8 cellular contexts compared by ENCODE assay signal in the genomic region with DNA sequence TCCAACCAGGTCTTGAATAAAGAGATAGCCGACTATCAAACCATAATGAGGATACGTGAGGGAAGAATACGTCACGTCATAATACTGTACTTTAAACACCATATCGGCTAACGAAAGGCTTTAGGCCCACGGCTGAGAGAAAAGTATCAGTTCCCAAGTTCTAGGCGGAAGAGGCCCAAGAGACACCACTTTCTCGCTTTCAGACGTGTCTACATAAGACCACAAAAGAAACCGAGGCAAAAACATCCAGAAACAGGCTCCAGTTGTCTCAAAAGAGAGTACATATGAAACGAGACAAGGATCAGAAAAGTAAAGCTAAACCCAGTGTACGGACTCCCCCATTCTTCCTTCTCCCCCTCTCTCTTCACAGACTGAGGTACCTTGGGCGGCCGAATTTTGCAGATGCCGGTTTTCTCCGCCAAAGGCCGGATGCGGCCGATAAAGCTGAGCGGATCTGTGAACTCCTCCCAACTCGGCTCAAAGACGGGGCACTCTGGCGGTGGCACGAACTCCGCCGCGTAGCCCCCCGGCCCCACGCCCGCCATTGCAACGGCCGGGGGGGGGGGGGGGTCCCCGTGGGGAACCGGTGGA. TPM values are rescaled to one million over a fixed set of nuclear protein-coding genes. Genes with fewer than 3 reads are reported as not detected.
DNase-seq lines count a peak whose midpoint lies in the region; ATAC-seq and TF ChIP-seq lines count a peak whose summit lies in the region.

No MANE protein-coding gene starts in this region.

- peak overlapping the region; percentile 60 for H2AFZ ChIP-seq in SU-DHL-6 (ENCODE audit: low read depth, low read length, severe bottlenecking)

- peaks cover 14% of the 10 kb centered on the region; the same call in 1 of the 2 replicates for H3F3A ChIP-seq in SU-DHL-6 (ENCODE audit: insufficient read depth)

- H3K23ac ChIP-seq in mesendoderm (ENCODE audit: low read length): no peak overlapping the region

- no peak overlapping the region for H2BK15ac ChIP-seq in mesendoderm (replicated peaks; ENCODE audit: low read depth)

- H2AK5ac ChIP-seq in mesendoderm (ENCODE audit: low read length): no peak overlapping the region

- TF ChIP-seq CTCF in SU-DHL-6 (IDR thresholded peaks at IDR 0.05; ENCODE audit: insufficient read depth, low read length, poor library complexity, severe bottlenecking) (no peak), coronary artery (IDR thresholded peaks at IDR 0.05) (no peak)

- WGBS in mesendoderm (ENCODE audit: extremely low coverage, insufficient coverage, low lambda C conversion rate): no CpG with 5 or more reads among the region's 35 CpGs

- no peak overlapping the region for H4K8ac ChIP-seq in mesendoderm (ENCODE audit: low read depth, low read length)

- H4K20me1 ChIP-seq in SU-DHL-6 (ENCODE audit: low read depth, low read length): peaks cover 9% of the 10 kb centered on the region; the same call in 1 of the 2 replicates

- DNase-seq in coronary artery (ENCODE audit: low spot score): peak; percentile 73
- peak; percentile 53 for DNase-seq in mesendoderm
- DNase-seq in NCI-H774 (lab: John Stamatoyannopoulos, UW): no peak
- no peak for DNase-seq in NCI-H510A treated with DMSO at 0.1 percent for 48 hours (lab: John Stamatoyannopoulos, UW)

- H3K9ac ChIP-seq in SU-DHL-6 (ENCODE audit: low read length) (peak overlapping the region; percentile 85), mesendoderm (ENCODE audit: low read length) (peak overlapping the region; percentile 98)

- peaks cover 24% of the 10 kb centered on the region for H3K36me3 Mint-ChIP-seq in stimulated activated memory B cell treated with anti-CD40 and anti-IgM and Interleukin-4, amounts not matched to agents 10 μg/mL and 1 μg/mL and 100 μg/mL, for 72 hours

- no peak for TF ChIP-seq POLR2A in GM18505 (IDR thresholded peaks at IDR 0.05; ENCODE audit: borderline replicate concordance, extremely low read depth, insufficient read depth, insufficient read length)

- no peak overlapping the region for H3K4ac ChIP-seq in mesendoderm (ENCODE audit: low read depth, low read length)

- no peaks in the 10 kb centered on the region for H3K27me3 Mint-ChIP-seq in stimulated activated memory B cell treated with anti-CD40 and anti-IgM and Interleukin-4, amounts not matched to agents 10 μg/mL and 1 μg/mL and 100 μg/mL, for 72 hours

- peak overlapping the region; percentile 99 for H3K56ac ChIP-seq in mesendoderm (ENCODE audit: low read length)

- no peak overlapping the region for H2BK120ac ChIP-seq in mesendoderm (ENCODE audit: low read depth, low read length)

- H3K36me3 ChIP-seq in SU-DHL-6 (ENCODE audit: low read length): peaks cover 21% of the 10 kb centered on the region; the same call in 1 of the 2 replicates
- H3K36me3 ChIP-seq in mesendoderm (ENCODE audit: control insufficient read depth, insufficient read depth, low read length): no peaks in the 10 kb centered on the region

- H3K4me1 Mint-ChIP-seq in stimulated activated memory B cell treated with anti-CD40 and anti-IgM and Interleukin-4, amounts not matched to agents 10 μg/mL and 1 μg/mL and 100 μg/mL, for 72 hours: peaks cover 26% of the 10 kb centered on the region

- peaks cover 54% of the 10 kb centered on the region for H3K79me2 ChIP-seq in SU-DHL-6 (ENCODE audit: insufficient read depth, low read length)
- H3K79me2 ChIP-seq in mesendoderm (ENCODE audit: control insufficient read depth, insufficient read depth, low read length): peaks cover 24% of the 10 kb centered on the region

- H3K27ac Mint-ChIP-seq in stimulated activated memory B cell treated with anti-CD40 and anti-IgM and Interleukin-4, amounts not matched to agents 10 μg/mL and 1 μg/mL and 100 μg/mL, for 72 hours: peak overlapping the region; percentile 95

- no peaks in the 10 kb centered on the region for H3K9me3 Mint-ChIP-seq in stimulated activated memory B cell treated with anti-CD40 and anti-IgM and Interleukin-4, amounts not matched to agents 10 μg/mL and 1 μg/mL and 100 μg/mL, for 72 hours

- H3K27ac ChIP-seq in SU-DHL-6 (ENCODE audit: low read depth, low read length) (peak overlapping the region; percentile 87), coronary artery (peak overlapping the region; percentile 83 to 92), mesendoderm (ENCODE audit: low read depth, low read length) (peak overlapping the region; percentile 78)

- H3K4me3 Mint-ChIP-seq in stimulated activated memory B cell treated with anti-CD40 and anti-IgM and Interleukin-4, amounts not matched to agents 10 μg/mL and 1 μg/mL and 100 μg/mL, for 72 hours: peak overlapping the region; percentile 97

- ATAC-seq in GM18505 (IDR thresholded peaks at IDR 0.05; ENCODE audit: unreplicated experiment) (peak; percentile 33), HG02884 (IDR thresholded peaks at IDR 0.05; ENCODE audit: unreplicated experiment) (peak; percentile 13)
- ATAC-seq in stimulated activated memory B cell treated with anti-CD40 and anti-IgM and Interleukin-4, amounts not matched to agents 10 μg/mL and 1 μg/mL and 100 μg/mL, for 72 hours: peak; percentile 65

- H3K9me2 ChIP-seq in SU-DHL-6 (replicated peaks; ENCODE audit: insufficient read depth, low read length): no peaks in the 10 kb centered on the region

- H3K79me1 ChIP-seq in mesendoderm (ENCODE audit: low read length): peaks cover 6% of the 10 kb centered on the region

- H3K18ac ChIP-seq in mesendoderm (ENCODE audit: low read length): peak overlapping the region; percentile 69

- H3K4me2 ChIP-seq in SU-DHL-6 (ENCODE audit: low read depth, low read length, poor library complexity, severe bottlenecking): peak overlapping the region; percentile 96
- peak overlapping the region; percentile 79 for H3K4me2 ChIP-seq in mesendoderm (ENCODE audit: low read length)

- peaks cover 2% of the 10 kb centered on the region for H3K4me1 ChIP-seq in mesendoderm (ENCODE audit: control insufficient read depth, low read depth, low read length)

- H2BK5ac ChIP-seq in mesendoderm (ENCODE audit: low read length): no peak overlapping the region

- H3K27me3 ChIP-seq in SU-DHL-6 (ENCODE audit: low read length) (no peaks in the 10 kb centered on the region), mesendoderm (ENCODE audit: insufficient read depth, low read length, poor library complexity) (no peaks in the 10 kb centered on the region)

- H3K9me3 ChIP-seq in SU-DHL-6 (ENCODE audit: insufficient read depth, low read length): no peaks in the 10 kb centered on the region

- no peak overlapping the region for H4K5ac ChIP-seq in mesendoderm (ENCODE audit: low read length)

- H3K4me3 ChIP-seq in SU-DHL-6 (ENCODE audit: insufficient read depth, low read length, poor library complexity, severe bottlenecking): peak overlapping the region; percentile 90
- peak overlapping the region; percentile 73 for H3K4me3 ChIP-seq in coronary artery
- peak overlapping the region; percentile 96 for H3K4me3 ChIP-seq in mesendoderm (ENCODE audit: low read length)

RNA-seq across cellular contexts. Expression of a gene that starts 0.5 kb away (rescaled TPM):
- 21.6 TPM for polyA plus RNA-seq in mesendoderm (2013, experiment 1 of 2)
- polyA plus RNA-seq in mesendoderm (2013, experiment 2 of 2): 20.8 TPM

RNA-seq across cellular contexts. Expression of a gene that starts 12.8 kb away (rescaled TPM):
- polyA plus RNA-seq in mesendoderm (2013, experiment 1 of 2): 19.5 TPM
- 21.2 TPM for polyA plus RNA-seq in mesendoderm (2013, experiment 2 of 2)

Comparison
In these comparisons a context has a peak if more than half of its experiments do, and no peak if none do; other contexts are left out.
1. ATAC-seq: peak in every context shown above with its lines; median percentile 65 in stimulated activated memory B cell treated with anti-CD40 and anti-IgM and Interleukin-4, amounts not matched to agents 10 μg/mL and 1 μg/mL and 100 μg/mL, for 72 hours; 33 in GM18505; 13 in HG02884.
2. DNase-seq: peak in coronary artery (single experiment) and mesendoderm (single experiment); none in NCI-H774 (single experiment) and NCI-H510A treated with DMSO at 0.1 percent for 48 hours (single experiment).
3. Peak in every context shown above with its lines, with median percentiles within 50 percentile points of each other: H3K27ac ChIP-seq and H3K4me3 ChIP-seq.